17 cellular contexts compared by ENCODE assay signal in the genomic region with DNA sequence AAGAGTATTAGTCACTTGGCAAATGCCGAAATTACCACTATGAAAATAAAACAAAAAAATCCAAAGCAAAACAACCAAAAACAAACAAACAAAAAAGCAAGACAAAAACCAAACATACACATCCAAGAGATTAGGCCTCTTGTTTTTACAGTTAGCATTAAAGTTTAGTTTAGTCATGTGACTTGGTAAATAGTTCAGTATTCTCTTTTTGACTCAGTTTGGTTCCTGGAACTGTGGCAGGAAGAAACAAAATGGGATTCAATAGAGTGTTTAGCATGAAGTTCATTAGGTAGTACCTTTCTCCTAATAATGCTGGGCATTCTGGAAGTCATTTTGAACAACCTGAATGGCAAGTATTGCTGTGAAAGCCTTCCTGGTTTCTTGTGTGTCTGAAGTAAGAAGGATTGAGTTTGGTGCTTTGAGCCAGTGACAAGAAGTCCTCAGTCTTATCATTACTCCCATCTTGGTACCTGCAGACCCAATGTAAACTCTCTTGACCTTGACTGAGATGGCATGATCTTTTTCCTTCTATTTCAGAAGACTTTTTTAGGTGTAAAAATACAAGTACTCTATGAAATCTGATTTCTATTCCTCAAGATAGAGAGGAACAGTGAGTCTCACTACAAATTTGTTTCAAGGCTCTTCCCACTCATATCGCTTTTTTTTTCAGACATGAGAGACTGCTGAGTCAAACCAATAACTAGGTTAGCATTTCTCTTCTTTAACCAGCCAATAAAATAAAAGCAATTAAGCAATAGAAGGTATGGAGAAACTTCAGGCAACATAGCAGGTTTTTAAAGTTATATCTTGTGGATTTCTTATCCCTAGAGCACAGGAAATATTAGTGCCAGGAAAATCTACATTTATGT.
DNase-seq lines count a peak whose midpoint lies in the region; ATAC-seq, FAIRE-seq and TF ChIP-seq lines count a peak whose summit lies in the region.
"Had no signal": no experiment of that assay in that cellular context is flagged by ENCODE, and none has a peak within 500 bp of the region (broad histone marks: within the 10 kb centered on the region; RNA-seq: fewer than 3 reads in every experiment).

No MANE protein-coding gene starts in this region.

- H3K27me3 ChIP-seq in keratinocyte (ENCODE audit: control insufficient read depth, extremely low read depth, insufficient read depth, low read length) = no peaks in the 10 kb centered on the region

- H3K36me3 ChIP-seq in keratinocyte (ENCODE audit: control insufficient read depth in 2 of 2, extremely low read depth in 1 of 2, insufficient read depth in 2 of 2, low read length in 2 of 2) = no peaks in the 10 kb centered on the region

- CTCF ChIA-PET in activated CD8-positive, alpha-beta T cell treated with anti-CD3 and anti-CD28 coated beads, Interleukin-2, amount 10 ng/mL, durations not matched to agents 7 days and 5 days (lab: Charles Lee) = no interaction called here

- ATAC-seq in activated T-cell treated with anti-CD3 and anti-CD28 coated beads, Interleukin-2, amount 50 U/mL, for 72 hours (replicated peaks in 1 of 2) = peak; percentile 72 to 84
- ATAC-seq in HG02885 (IDR thresholded peaks at IDR 0.05; ENCODE audit: poor library complexity, unreplicated experiment) = peak; percentile 66
- ATAC-seq in activated CD8-positive, alpha-beta T cell treated with anti-CD3 and anti-CD28 coated beads, Interleukin-2, amount 10 ng/mL, durations not matched to agents 7 days and 5 days = no peak
- no peak for ATAC-seq in GM18502 (IDR thresholded peaks at IDR 0.05; ENCODE audit: poor library complexity, unreplicated experiment)

- no peaks in the 10 kb centered on the region for H3K9me3 ChIP-seq in keratinocyte (ENCODE audit: control insufficient read depth, low read depth, low read length)

- H3K9me3 Mint-ChIP-seq in activated T-cell treated with anti-CD3 and anti-CD28 coated beads, Interleukin-2, amount 50 U/mL, for 72 hours = peaks cover 7 to 14% of the 10 kb centered on the region in 2 donors
- peaks cover 4% of the 10 kb centered on the region for H3K9me3 Mint-ChIP-seq in activated CD8-positive, alpha-beta T cell treated with anti-CD3 and anti-CD28 coated beads, Interleukin-2, amount 10 ng/mL, durations not matched to agents 7 days and 5 days (ENCODE audit: insufficient read depth)

- peak overlapping the region; percentile 48 to 85 for H3K4me3 Mint-ChIP-seq in activated T-cell treated with anti-CD3 and anti-CD28 coated beads, Interleukin-2, amount 50 U/mL, for 72 hours
- H3K4me3 Mint-ChIP-seq in activated CD8-positive, alpha-beta T cell treated with anti-CD3 and anti-CD28 coated beads, Interleukin-2, amount 10 ng/mL, durations not matched to agents 7 days and 5 days = no peak overlapping the region
- H3K4me3 Mint-ChIP-seq: CD4-positive, CD25-positive, alpha-beta regulatory T cell had no signal

- H3K36me3 Mint-ChIP-seq in activated T-cell treated with anti-CD3 and anti-CD28 coated beads, Interleukin-2, amount 50 U/mL, for 72 hours (ENCODE audit: insufficient read depth in 2 of 2) = peaks cover 7 to 10% of the 10 kb centered on the region in 2 donors
- H3K36me3 Mint-ChIP-seq in activated CD8-positive, alpha-beta T cell treated with anti-CD3 and anti-CD28 coated beads, Interleukin-2, amount 10 ng/mL, durations not matched to agents 7 days and 5 days (ENCODE audit: low read depth) = peaks cover 5% of the 10 kb centered on the region

- no peaks in the 10 kb centered on the region for H4K20me1 ChIP-seq in keratinocyte (ENCODE audit: control insufficient read depth, extremely low read depth, insufficient read depth, low read length)

- POLR2A ChIA-PET in activated CD8-positive, alpha-beta T cell treated with anti-CD3 and anti-CD28 coated beads, Interleukin-2, amount 10 ng/mL, durations not matched to agents 7 days and 5 days (lab: Charles Lee) = no interaction called here

- peaks cover 23% of the 10 kb centered on the region for H3K27me3 Mint-ChIP-seq in activated T-cell treated with anti-CD3 and anti-CD28 coated beads, Interleukin-2, amount 50 U/mL, for 72 hours (ENCODE audit: low read depth)
- peaks cover 15% of the 10 kb centered on the region for H3K27me3 Mint-ChIP-seq in activated CD8-positive, alpha-beta T cell treated with anti-CD3 and anti-CD28 coated beads, Interleukin-2, amount 10 ng/mL, durations not matched to agents 7 days and 5 days (ENCODE audit: low read depth)

- H3K4me2 ChIP-seq in keratinocyte (ENCODE audit: control insufficient read depth, extremely low read depth, insufficient read depth, low read depth, low read length) = peak overlapping the region; percentile 42

- no peak overlapping the region for H3K4me3 ChIP-seq in keratinocyte (ENCODE audit: control insufficient read depth in 2 of 3, extremely low read depth in 1 of 3, insufficient read depth in 2 of 3, low read depth in 1 of 3, low read length in 3 of 3)

- no peak overlapping the region for H3K9ac ChIP-seq in keratinocyte (ENCODE audit: control insufficient read depth, extremely low read depth, insufficient read depth, low read length)

- no peaks in the 10 kb centered on the region for H3K79me2 ChIP-seq in keratinocyte (ENCODE audit: control insufficient read depth, insufficient read depth, low read length)

- peak overlapping the region; percentile 35 for H2AFZ ChIP-seq in keratinocyte (ENCODE audit: control insufficient read depth, low read length)

- H3K27ac ChIP-seq in keratinocyte (ENCODE audit: control insufficient read depth, insufficient read depth, low read length) = no peak overlapping the region

- peaks cover 18% of the 10 kb centered on the region for H3K4me1 Mint-ChIP-seq in activated T-cell treated with anti-CD3 and anti-CD28 coated beads, Interleukin-2, amount 50 U/mL, for 72 hours (ENCODE audit: low read depth)
- peaks cover 21% of the 10 kb centered on the region for H3K4me1 Mint-ChIP-seq in activated CD8-positive, alpha-beta T cell treated with anti-CD3 and anti-CD28 coated beads, Interleukin-2, amount 10 ng/mL, durations not matched to agents 7 days and 5 days (ENCODE audit: low read depth)

- dilution Hi-C loops in keratinocyte (cut with MboI; ENCODE audit: extremely low pct_ligation_motif_present, low sequenced_read_pairs) = no loop called here

- no peaks in the 10 kb centered on the region for H3K9me1 ChIP-seq in keratinocyte (ENCODE audit: control insufficient read depth, extremely low read depth, insufficient read depth, low read length)

- FAIRE-seq in keratinocyte (lab: Jason Lieb, UNC) = peak; percentile 48
- FAIRE-seq: H54 had no signal

- no peak for TF ChIP-seq CTCF in keratinocyte (optimal IDR thresholded peaks at IDR 0.05 in 1 of 3, IDR thresholded peaks at IDR 0.05 in 1 of 3, conservative IDR thresholded peaks at IDR 0.05 in 1 of 3; ENCODE audit: extremely low read depth in 1 of 3, insufficient read depth in 2 of 3, low read length in 3 of 3)

- H3K4me1 ChIP-seq in keratinocyte (ENCODE audit: control insufficient read depth, extremely low read depth, insufficient read depth, low read length) = peaks cover 8% of the 10 kb centered on the region

- peak overlapping the region; percentile 94 for H3K27ac Mint-ChIP-seq in activated T-cell treated with anti-CD3 and anti-CD28 coated beads, Interleukin-2, amount 50 U/mL, for 72 hours
- H3K27ac Mint-ChIP-seq in activated CD8-positive, alpha-beta T cell treated with anti-CD3 and anti-CD28 coated beads, Interleukin-2, amount 10 ng/mL, durations not matched to agents 7 days and 5 days = peak overlapping the region; percentile 6
- H3K27ac Mint-ChIP-seq: CD4-positive, CD25-positive, alpha-beta regulatory T cell had no signal

- DNase-seq in activated T-cell treated with anti-CD3 and anti-CD28 coated beads, Interleukin-2, amount 50 U/mL, for 72 hours = no peak
- no peak for DNase-seq in activated T-cell treated with anti-CD3 and anti-CD28 coated beads, Interleukin-2, amount 50 U/mL, for 1 hour
- DNase-seq in activated CD8-positive, alpha-beta T cell treated with anti-CD3 and anti-CD28 coated beads, Interleukin-2, amount 10 ng/mL, durations not matched to agents 7 days and 5 days = no peak
- DNase-seq in keratinocyte (ENCODE audit: low read depth, low spot score) (no peak), NAMALWA (ENCODE audit: low spot score) (no peak)
- DNase-seq in stimulated activated CD4-positive, alpha-beta T cell treated with anti-CD3 and anti-CD28 coated beads, Interleukin-15, amount 100 ng/mL, for 24 hours = no peak
- DNase-seq: AML-193; CD4-positive, CD25-positive, alpha-beta regulatory T cell; DMS79; Kasumi-1; NCI-H2029 treated with DMSO at 0.1 percent for 48 hours; NCI-H510A; NCI-H82; SHP77 treated with DMSO at 0.1 percent for 48 hours had no signal

Comparison
In these comparisons a context has a peak if more than half of its experiments do, and no peak if none do; other contexts are left out.
1. ATAC-seq: peak in activated T-cell treated with anti-CD3 and anti-CD28 coated beads, Interleukin-2, amount 50 U/mL, for 72 hours (2 of 2) and HG02885 (single experiment); none in activated CD8-positive, alpha-beta T cell treated with anti-CD3 and anti-CD28 coated beads, Interleukin-2, amount 10 ng/mL, durations not matched to agents 7 days and 5 days (single experiment) and GM18502 (single experiment).